8 cellular contexts compared by ENCODE assay signal in genomic region chr5:178231736-178232123, GRCh38. TPM values are rescaled to one million over a fixed set of nuclear protein-coding genes. Genes with fewer than 3 reads are reported as not detected.
DNase-seq lines count a peak whose midpoint lies in the region; ATAC-seq and TF ChIP-seq lines count a peak whose summit lies in the region.

No MANE protein-coding gene starts in this region.

- peaks cover 53% of the 10 kb centered on the region for H3K36me3 Mint-ChIP-seq in activated T-cell treated with anti-CD3 and anti-CD28 coated beads, Interleukin-2, amount 50 U/mL, for 24 hours (ENCODE audit: low read depth)
- H3K36me3 Mint-ChIP-seq in WTC11 = peaks cover 43% of the 10 kb centered on the region

- peaks cover 0 to 47% (median 36%) of the 10 kb centered on the region in 6 donors for H3K36me3 ChIP-seq in spleen

- peak overlapping the region; percentile 92 for H3K4me3 Mint-ChIP-seq in activated T-cell treated with anti-CD3 and anti-CD28 coated beads, Interleukin-2, amount 50 U/mL, for 24 hours
- H3K4me3 Mint-ChIP-seq in WTC11 = peak overlapping the region; percentile 78

- peak overlapping the region; percentile 70 for H3K4me3 ChIP-seq in right cardiac atrium (ENCODE audit: low read length)
- H3K4me3 ChIP-seq in spleen = peak overlapping the region; percentile 79 to 89 (median 86)

- TF ChIP-seq POLR2A in spleen (IDR thresholded peaks at IDR 0.05) = no peak

- no peaks in the 10 kb centered on the region for H3K9me3 Mint-ChIP-seq in activated T-cell treated with anti-CD3 and anti-CD28 coated beads, Interleukin-2, amount 50 U/mL, for 24 hours
- H3K9me3 Mint-ChIP-seq in WTC11 = peaks cover 8% of the 10 kb centered on the region; the same call in 1 of the 2 replicates

- POLR2A ChIA-PET in WTC11 (lab: Charles Lee) = interaction anchor here (0.5 to 0.6 kb wide), 2 partner anchors 12 to 52 kb away, joined by 3 to 4 read pairs; no protein-coding TSS in a partner anchor

- H3K4me1 ChIP-seq in right cardiac atrium (ENCODE audit: control insufficient read depth, insufficient read depth, low read length) (peaks cover 8% of the 10 kb centered on the region), spleen (peaks cover 24 to 92% (median 64%) of the 10 kb centered on the region in 6 donors)

- H3K27ac ChIP-seq in right cardiac atrium (ENCODE audit: low read length) (peak overlapping the region; percentile 76), spleen (peak overlapping the region; percentile 97 to 99 (median 99))

- no peaks in the 10 kb centered on the region for H3K27me3 ChIP-seq in right cardiac atrium (ENCODE audit: control insufficient read depth, insufficient read depth)
- no peaks in the 10 kb centered on the region for H3K27me3 ChIP-seq in spleen (replicated peaks in 1 of 7)

- DNase-seq in activated T-cell treated with anti-CD3 and anti-CD28 coated beads, Interleukin-2, amount 50 U/mL, for 24 hours = peak; percentile 57
- no peak for DNase-seq in activated T-cell treated with anti-CD3 and anti-CD28 coated beads for 4 hours
- no peak for DNase-seq in WTC11 (ENCODE audit: low spot score)
- DNase-seq in right cardiac atrium = no peak
- no peak for DNase-seq in spleen
- no peak for DNase-seq in central memory CD4-positive, alpha-beta T cell
- DNase-seq in germinal center (ENCODE audit: low spot score) = no peak

- H3K27ac Mint-ChIP-seq in activated T-cell treated with anti-CD3 and anti-CD28 coated beads, Interleukin-2, amount 50 U/mL, for 24 hours = peak overlapping the region; percentile 96
- no peak overlapping the region for H3K27ac Mint-ChIP-seq in WTC11

- no peak for TF ChIP-seq CTCF in WTC11 (IDR thresholded peaks at IDR 0.05)
- TF ChIP-seq CTCF in spleen (IDR thresholded peaks at IDR 0.05 in 8 of 11, conservative IDR thresholded peaks at IDR 0.05 in 3 of 11) = no peak

- H3K27me3 Mint-ChIP-seq in activated T-cell treated with anti-CD3 and anti-CD28 coated beads, Interleukin-2, amount 50 U/mL, for 24 hours = no peaks in the 10 kb centered on the region
- no peaks in the 10 kb centered on the region for H3K27me3 Mint-ChIP-seq in WTC11 (ENCODE audit: low read depth)

- CTCF ChIA-PET in WTC11 (lab: Charles Lee) = interaction anchor here (0.6 to 1.1 kb wide), 3 partner anchors 28 to 72 kb away, joined by 3 to 4 read pairs (median 3); partner anchors contain the start of gene HNRNPAB

- WGBS in right cardiac atrium = 12% methylated on average over 16 of the region's 16 CpGs
- 0 to 19% (median 15%) methylated on average over 1 to 16 of the region's 16 CpGs for WGBS in spleen, 5 donors

- no peaks in the 10 kb centered on the region for H3K9me3 ChIP-seq in right cardiac atrium (ENCODE audit: control insufficient read depth, low read length)
- no peaks in the 10 kb centered on the region for H3K9me3 ChIP-seq in spleen

- ATAC-seq in WTC11 = no peak; the same call in 1 of the 2 replicates
- peak in 1 of 2 donors; percentile 2 for ATAC-seq in right cardiac atrium
- no peak for ATAC-seq in GM18519 (IDR thresholded peaks at IDR 0.05; ENCODE audit: low FRiP score, unreplicated experiment)

- peaks cover 58% of the 10 kb centered on the region for H3K4me1 Mint-ChIP-seq in activated T-cell treated with anti-CD3 and anti-CD28 coated beads, Interleukin-2, amount 50 U/mL, for 24 hours (ENCODE audit: low read depth)
- H3K4me1 Mint-ChIP-seq in WTC11 = peaks cover 17% of the 10 kb centered on the region

- intact Hi-C loops in right cardiac atrium (cut with DNase I) = no loop called here
- intact Hi-C loops in spleen (cut with DNase I; ENCODE audit: low total_unique reads) = no loop called here

TF ChIP-seq in WTC11, 78 proteins besides CTCF, POLR2A, EP300 and RAD21 (continues in another document):
- TF ChIP-seq CREM (CRISPR knock-in tag; IDR thresholded peaks at IDR 0.05) (no peak), CDX4 (CRISPR knock-in tag; IDR thresholded peaks at IDR 0.05; ENCODE audit: borderline replicate concordance) (no peak), IRF1 (CRISPR knock-in tag; IDR thresholded peaks at IDR 0.05) (no peak), FOXK1 (CRISPR knock-in tag; IDR thresholded peaks at IDR 0.05) (no peak), CREB1 (CRISPR knock-in tag; IDR thresholded peaks at IDR 0.05) (no peak), TP53 (CRISPR knock-in tag; IDR thresholded peaks at IDR 0.05) (no peak), ESRRA (CRISPR knock-in tag; IDR thresholded peaks at IDR 0.05; ENCODE audit: borderline replicate concordance) (no peak), RORB (CRISPR knock-in tag; IDR thresholded peaks at IDR 0.05) (no peak)
- TF ChIP-seq, protein P1, sequence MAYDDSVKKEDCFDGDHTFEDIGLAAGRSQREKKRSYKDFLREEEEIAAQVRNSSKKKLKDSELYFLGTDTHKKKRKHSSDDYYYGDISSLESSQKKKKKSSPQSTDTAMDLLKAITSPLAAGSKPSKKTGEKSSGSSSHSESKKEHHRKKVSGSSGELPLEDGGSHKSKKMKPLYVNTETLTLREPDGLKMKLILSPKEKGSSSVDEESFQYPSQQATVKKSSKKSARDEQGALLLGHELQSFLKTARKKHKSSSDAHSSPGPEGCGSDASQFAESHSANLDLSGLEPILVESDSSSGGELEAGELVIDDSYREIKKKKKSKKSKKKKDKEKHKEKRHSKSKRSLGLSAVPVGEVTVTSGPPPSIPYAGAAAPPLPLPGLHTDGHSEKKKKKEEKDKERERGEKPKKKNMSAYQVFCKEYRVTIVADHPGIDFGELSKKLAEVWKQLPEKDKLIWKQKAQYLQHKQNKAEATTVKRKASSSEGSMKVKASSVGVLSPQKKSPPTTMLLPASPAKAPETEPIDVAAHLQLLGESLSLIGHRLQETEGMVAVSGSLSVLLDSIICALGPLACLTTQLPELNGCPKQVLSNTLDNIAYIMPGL (CRISPR knock-in tag; IDR thresholded peaks at IDR 0.05) = no peak
- TF ChIP-seq, protein P2, sequence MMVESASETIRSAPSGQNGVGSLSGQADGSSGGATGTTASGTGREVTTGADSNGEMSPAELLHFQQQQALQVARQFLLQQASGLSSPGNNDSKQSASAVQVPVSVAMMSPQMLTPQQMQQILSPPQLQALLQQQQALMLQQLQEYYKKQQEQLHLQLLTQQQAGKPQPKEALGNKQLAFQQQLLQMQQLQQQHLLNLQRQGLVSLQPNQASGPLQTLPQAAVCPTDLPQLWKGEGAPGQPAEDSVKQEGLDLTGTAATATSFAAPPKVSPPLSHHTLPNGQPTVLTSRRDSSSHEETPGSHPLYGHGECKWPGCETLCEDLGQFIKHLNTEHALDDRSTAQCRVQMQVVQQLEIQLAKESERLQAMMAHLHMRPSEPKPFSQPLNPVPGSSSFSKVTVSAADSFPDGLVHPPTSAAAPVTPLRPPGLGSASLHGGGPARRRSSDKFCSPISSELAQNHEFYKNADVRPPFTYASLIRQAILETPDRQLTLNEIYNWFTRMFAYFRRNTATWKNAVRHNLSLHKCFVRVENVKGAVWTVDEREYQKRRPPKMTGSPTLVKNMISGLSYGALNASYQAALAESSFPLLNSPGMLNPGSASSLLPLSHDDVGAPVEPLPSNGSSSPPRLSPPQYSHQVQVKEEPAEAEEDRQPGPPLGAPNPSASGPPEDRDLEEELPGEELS (CRISPR knock-in tag; IDR thresholded peaks at IDR 0.05) = no peak; the same call in 1 of the 2 replicates
- TF ChIP-seq, protein P3, sequence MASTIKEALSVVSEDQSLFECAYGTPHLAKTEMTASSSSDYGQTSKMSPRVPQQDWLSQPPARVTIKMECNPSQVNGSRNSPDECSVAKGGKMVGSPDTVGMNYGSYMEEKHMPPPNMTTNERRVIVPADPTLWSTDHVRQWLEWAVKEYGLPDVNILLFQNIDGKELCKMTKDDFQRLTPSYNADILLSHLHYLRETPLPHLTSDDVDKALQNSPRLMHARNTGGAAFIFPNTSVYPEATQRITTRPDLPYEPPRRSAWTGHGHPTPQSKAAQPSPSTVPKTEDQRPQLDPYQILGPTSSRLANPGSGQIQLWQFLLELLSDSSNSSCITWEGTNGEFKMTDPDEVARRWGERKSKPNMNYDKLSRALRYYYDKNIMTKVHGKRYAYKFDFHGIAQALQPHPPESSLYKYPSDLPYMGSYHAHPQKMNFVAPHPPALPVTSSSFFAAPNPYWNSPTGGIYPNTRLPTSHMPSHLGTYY (CRISPR knock-in tag; IDR thresholded peaks at IDR 0.05) = no peak

RNA-seq across cellular contexts. Expression of gene PHYKPL, which starts 0.9 kb away (rescaled TPM):
- total RNA-seq in WTC11 (2021) (30.9 to 41.7 TPM (median 31.7 TPM) in 3 replicates), right cardiac atrium (10 to 100 TPM; 41.0 to 53.6 (median 48.5) TPM), spleen (100 to 1,000 TPM in 6 of 7 donors, 10 to 100 TPM in 1; 91.8 to 209 (median 132) TPM)
- polyA plus RNA-seq in right cardiac atrium (35.3 TPM), spleen (10 to 100 TPM; 46.9 to 82.7 (median 74.5) TPM)

RNA-seq across cellular contexts. Expression of gene HNRNPAB, which starts 27.4 kb away (rescaled TPM):
- total RNA-seq in WTC11 (2021) = 414 to 457 TPM (median 419 TPM) in 3 replicates
- total RNA-seq in right cardiac atrium = 100 to 1,000 TPM in 1 of 4 donors, 10 to 100 TPM in 3; 75.3 to 125 (median 86.9) TPM
- polyA plus RNA-seq in right cardiac atrium = 88.2 TPM
- total RNA-seq in spleen = 100 to 1,000 TPM in 4 of 7 donors, 10 to 100 TPM in 3; 55.9 to 136 (median 113) TPM
- 100 to 1,000 TPM in 2 of 3 donors, 10 to 100 TPM in 1; 88.2 to 144 (median 120) TPM for polyA plus RNA-seq in spleen

RNA-seq across cellular contexts. Expression of gene GMCL2, which starts 44.6 kb away (rescaled TPM):
- not detected in 3 replicates for total RNA-seq in WTC11 (2021)
- not detected for total RNA-seq in right cardiac atrium
- polyA plus RNA-seq in right cardiac atrium = not detected
- not detected for total RNA-seq in spleen
- under 1 TPM in 1 of 3 donors, not detected in 2; 0.03 TPM for polyA plus RNA-seq in spleen
